29 cellular contexts compared by ENCODE assay signal in genomic region chrX:37599735-37600134, GRCh38. TPM values are rescaled to one million over a fixed set of nuclear protein-coding genes. Genes with fewer than 3 reads are reported as not detected.
DNase-seq lines count a peak whose midpoint lies in the region; ATAC-seq and TF ChIP-seq lines count a peak whose summit lies in the region.
"Had no signal": no experiment of that assay in that cellular context is flagged by ENCODE, and none has a peak within 500 bp of the region (broad histone marks: within the 10 kb centered on the region; RNA-seq: fewer than 3 reads in every experiment).

No MANE protein-coding gene starts in this region.

- H3K9me3 Mint-ChIP-seq in activated CD4-positive, alpha-beta T cell treated with anti-CD3 and anti-CD28 coated beads, Interleukin-2, amount 10 ng/mL, durations not matched to agents 7 days and 5 days: no peaks in the 10 kb centered on the region
- H3K9me3 Mint-ChIP-seq: activated naive CD4-positive, alpha-beta T cell treated with anti-CD3 and anti-CD28 coated beads, Interleukin-2, amount 10 ng/mL, durations not matched to agents 7 days and 5 days; activated T-helper 1 cell treated with anti-CD3 and anti-CD28 coated beads, Interleukin-12 subunit alpha, Interleukin-12 subunit beta, Interleukin-2, Interleukin-4 antibody, amounts not matched to agents 30 ng/mL and 10 ng/mL and 1 ng/mL, durations not matched to agents 14 hours and 24 hours and 36 hours; T-helper 2 cell treated with Interferon-gamma antibody and Interleukin-4, amounts not matched to agents 5 μg/mL and 100 μg/mL, for 36 hours had no signal

- H3K27me3 Mint-ChIP-seq in activated CD4-positive, alpha-beta T cell treated with anti-CD3 and anti-CD28 coated beads, Interleukin-2, amount 10 ng/mL, durations not matched to agents 7 days and 5 days: no peaks in the 10 kb centered on the region
- H3K27me3 Mint-ChIP-seq: activated naive CD4-positive, alpha-beta T cell treated with anti-CD3 and anti-CD28 coated beads, Interleukin-2, amount 10 ng/mL, durations not matched to agents 7 days and 5 days had no signal

- POLR2A ChIA-PET in activated CD4-positive, alpha-beta T cell treated with anti-CD3 and anti-CD28 coated beads, Interleukin-2, amount 10 ng/mL, durations not matched to agents 7 days and 5 days (lab: Charles Lee): no interaction called here

- ATAC-seq in HG02588 (IDR thresholded peaks at IDR 0.05; ENCODE audit: unreplicated experiment): no peak
- ATAC-seq: esophagus mucosa, heart right ventricle, Panc1, right cardiac atrium had no signal

- no peaks in the 10 kb centered on the region for H3K4me1 Mint-ChIP-seq in activated CD4-positive, alpha-beta T cell treated with anti-CD3 and anti-CD28 coated beads, Interleukin-2, amount 10 ng/mL, durations not matched to agents 7 days and 5 days
- H3K4me1 Mint-ChIP-seq: activated naive CD4-positive, alpha-beta T cell treated with anti-CD3 and anti-CD28 coated beads, Interleukin-2, amount 10 ng/mL, durations not matched to agents 7 days and 5 days; nephron progenitor cell had no signal

- H3K36me3 Mint-ChIP-seq in activated CD4-positive, alpha-beta T cell treated with anti-CD3 and anti-CD28 coated beads, Interleukin-2, amount 10 ng/mL, durations not matched to agents 7 days and 5 days (ENCODE audit: low read depth): no peaks in the 10 kb centered on the region
- H3K36me3 Mint-ChIP-seq: activated naive CD4-positive, alpha-beta T cell treated with anti-CD3 and anti-CD28 coated beads, Interleukin-2, amount 10 ng/mL, durations not matched to agents 7 days and 5 days had no signal

- H3K27ac Mint-ChIP-seq in activated CD4-positive, alpha-beta T cell treated with anti-CD3 and anti-CD28 coated beads, Interleukin-2, amount 10 ng/mL, durations not matched to agents 7 days and 5 days: no peak overlapping the region
- H3K27ac Mint-ChIP-seq: activated naive CD4-positive, alpha-beta T cell treated with anti-CD3 and anti-CD28 coated beads, Interleukin-2, amount 10 ng/mL, durations not matched to agents 7 days and 5 days; activated T-helper 1 cell treated with anti-CD3 and anti-CD28 coated beads, Interleukin-12 subunit alpha, Interleukin-12 subunit beta, Interleukin-2, Interleukin-4 antibody, amounts not matched to agents 30 ng/mL and 10 ng/mL and 1 ng/mL, durations not matched to agents 14 hours and 24 hours and 36 hours; nephron progenitor cell; T-helper 2 cell treated with Interferon-gamma antibody and Interleukin-4, amounts not matched to agents 5 μg/mL and 100 μg/mL, for 36 hours had no signal

- peak; percentile 10 for DNase-seq in DMS153 treated with DMSO at 0.1 percent for 48 hours (lab: John Stamatoyannopoulos, UW; ENCODE audit: unreplicated experiment)
- no peak for DNase-seq in DMS153 (lab: John Stamatoyannopoulos, UW)
- peak; percentile 28 for DNase-seq in NCI-H1105 (lab: John Stamatoyannopoulos, UW)
- peak; percentile 18 for DNase-seq in mucosa of gallbladder (ENCODE audit: low spot score)
- no peak for DNase-seq in activated CD4-positive, alpha-beta T cell treated with anti-CD3 and anti-CD28 coated beads, Interleukin-2, amount 10 ng/mL, durations not matched to agents 7 days and 5 days
- no peak for DNase-seq in DMS79 (lab: John Stamatoyannopoulos, UW)
- DNase-seq: activated CD4-positive, alpha-beta T cell treated with anti-CD3 and anti-CD28 coated beads, Interleukin-2, amount 50 U/mL, for 1 hour; activated naive CD4-positive, alpha-beta T cell treated with anti-CD3 and anti-CD28 coated beads, Interleukin-2, amount 10 ng/mL, durations not matched to agents 7 days and 5 days; amniotic stem cell; effector memory CD4-positive, alpha-beta T cell; foreskin fibroblast; heart right ventricle; kidney glomerular epithelial cell; NCI-H187; nephron progenitor cell; ovary; right cardiac atrium; SHP77 treated with DMSO at 0.1 percent for 48 hours; stimulated activated CD4-positive, alpha-beta T cell treated with anti-CD3 and anti-CD28 coated beads, Interleukin-2, amount 100 ng/mL, for 24 hours had no signal

- H3K27ac ChIP-seq in VCaP: peak overlapping the region; percentile 54
- H3K27ac ChIP-seq: 22Rv1, breast epithelium, heart right ventricle, ovary, tibial nerve had no signal

- no peak overlapping the region for H3K4me3 Mint-ChIP-seq in activated CD4-positive, alpha-beta T cell treated with anti-CD3 and anti-CD28 coated beads, Interleukin-2, amount 10 ng/mL, durations not matched to agents 7 days and 5 days
- H3K4me3 Mint-ChIP-seq: activated naive CD4-positive, alpha-beta T cell treated with anti-CD3 and anti-CD28 coated beads, Interleukin-2, amount 10 ng/mL, durations not matched to agents 7 days and 5 days; activated T-helper 1 cell treated with anti-CD3 and anti-CD28 coated beads, Interleukin-12 subunit alpha, Interleukin-12 subunit beta, Interleukin-2, Interleukin-4 antibody, amounts not matched to agents 30 ng/mL and 10 ng/mL and 1 ng/mL, durations not matched to agents 14 hours and 24 hours and 36 hours; nephron progenitor cell; T-helper 2 cell treated with Interferon-gamma antibody and Interleukin-4, amounts not matched to agents 5 μg/mL and 100 μg/mL, for 36 hours had no signal

- CTCF ChIA-PET in activated CD4-positive, alpha-beta T cell treated with anti-CD3 and anti-CD28 coated beads, Interleukin-2, amount 10 ng/mL, durations not matched to agents 7 days and 5 days (lab: Charles Lee): no interaction called here

- TF ChIP-seq CTCF in VCaP (conservative IDR thresholded peaks at IDR 0.05): no peak

RNA-seq across cellular contexts. Expression of gene LANCL3, which starts 28.3 kb away (rescaled TPM):
- total RNA-seq in mucosa of gallbladder: 1.8 TPM
- under 1 TPM; 0.30 to 0.46 TPM for total RNA-seq in activated CD4-positive, alpha-beta T cell treated with anti-CD3 and anti-CD28 coated beads, Interleukin-2, amount 10 ng/mL, durations not matched to agents 7 days and 5 days
- total RNA-seq: G401 had no signal

Comparison
In these comparisons a context has a peak if more than half of its experiments do, and no peak if none do; other contexts are left out.
1. DNase-seq: peak in DMS153 treated with DMSO at 0.1 percent for 48 hours (single experiment), NCI-H1105 (single experiment) and mucosa of gallbladder (single experiment); none in DMS153 (single experiment), activated CD4-positive, alpha-beta T cell treated with anti-CD3 and anti-CD28 coated beads, Interleukin-2, amount 10 ng/mL, durations not matched to agents 7 days and 5 days (single experiment) and DMS79 (single experiment).